ENCODE assay signal across 1 cellular context in genomic region chr5:142320851-142321560, GRCh38.
A peak's percentile ranks its signal among the peaks of the same experiment; 100 is the strongest.
TF ChIP-seq lines count a peak whose summit lies in the region.

No MANE protein-coding gene starts in this region.

TF ChIP-seq in HepG2, 621 proteins besides CTCF, POLR2A, EP300 and RAD21 (continued from another document and continues in another):
- TF ChIP-seq, protein P1, sequence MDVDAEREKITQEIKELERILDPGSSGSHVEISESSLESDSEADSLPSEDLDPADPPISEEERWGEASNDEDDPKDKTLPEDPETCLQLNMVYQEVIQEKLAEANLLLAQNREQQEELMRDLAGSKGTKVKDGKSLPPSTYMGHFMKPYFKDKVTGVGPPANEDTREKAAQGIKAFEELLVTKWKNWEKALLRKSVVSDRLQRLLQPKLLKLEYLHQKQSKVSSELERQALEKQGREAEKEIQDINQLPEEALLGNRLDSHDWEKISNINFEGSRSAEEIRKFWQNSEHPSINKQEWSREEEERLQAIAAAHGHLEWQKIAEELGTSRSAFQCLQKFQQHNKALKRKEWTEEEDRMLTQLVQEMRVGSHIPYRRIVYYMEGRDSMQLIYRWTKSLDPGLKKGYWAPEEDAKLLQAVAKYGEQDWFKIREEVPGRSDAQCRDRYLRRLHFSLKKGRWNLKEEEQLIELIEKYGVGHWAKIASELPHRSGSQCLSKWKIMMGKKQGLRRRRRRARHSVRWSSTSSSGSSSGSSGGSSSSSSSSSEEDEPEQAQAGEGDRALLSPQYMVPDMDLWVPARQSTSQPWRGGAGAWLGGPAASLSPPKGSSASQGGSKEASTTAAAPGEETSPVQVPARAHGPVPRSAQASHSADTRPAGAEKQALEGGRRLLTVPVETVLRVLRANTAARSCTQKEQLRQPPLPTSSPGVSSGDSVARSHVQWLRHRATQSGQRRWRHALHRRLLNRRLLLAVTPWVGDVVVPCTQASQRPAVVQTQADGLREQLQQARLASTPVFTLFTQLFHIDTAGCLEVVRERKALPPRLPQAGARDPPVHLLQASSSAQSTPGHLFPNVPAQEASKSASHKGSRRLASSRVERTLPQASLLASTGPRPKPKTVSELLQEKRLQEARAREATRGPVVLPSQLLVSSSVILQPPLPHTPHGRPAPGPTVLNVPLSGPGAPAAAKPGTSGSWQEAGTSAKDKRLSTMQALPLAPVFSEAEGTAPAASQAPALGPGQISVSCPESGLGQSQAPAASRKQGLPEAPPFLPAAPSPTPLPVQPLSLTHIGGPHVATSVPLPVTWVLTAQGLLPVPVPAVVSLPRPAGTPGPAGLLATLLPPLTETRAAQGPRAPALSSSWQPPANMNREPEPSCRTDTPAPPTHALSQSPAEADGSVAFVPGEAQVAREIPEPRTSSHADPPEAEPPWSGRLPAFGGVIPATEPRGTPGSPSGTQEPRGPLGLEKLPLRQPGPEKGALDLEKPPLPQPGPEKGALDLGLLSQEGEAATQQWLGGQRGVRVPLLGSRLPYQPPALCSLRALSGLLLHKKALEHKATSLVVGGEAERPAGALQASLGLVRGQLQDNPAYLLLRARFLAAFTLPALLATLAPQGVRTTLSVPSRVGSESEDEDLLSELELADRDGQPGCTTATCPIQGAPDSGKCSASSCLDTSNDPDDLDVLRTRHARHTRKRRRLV (CRISPR knock-in tag; IDR thresholded peaks at IDR 0.05): no peak
- TF ChIP-seq SMYD3 (CRISPR knock-in tag; IDR thresholded peaks at IDR 0.05) (no peak), MED13 (CRISPR knock-in tag; IDR thresholded peaks at IDR 0.05) (0 out of 2 replicates have a peak, but pooled peaks have one; percentile 11), FOXK2 (IDR thresholded peaks at IDR 0.05) (no peak), ZNF501 (CRISPR knock-in tag; IDR thresholded peaks at IDR 0.05) (peak; percentile 11; the same call in 1 of the 2 replicates), SAP130 (CRISPR knock-in tag; IDR thresholded peaks at IDR 0.05; ENCODE audit: low read depth) (peak; percentile 82), DNMT1 (CRISPR knock-in tag; IDR thresholded peaks at IDR 0.05) (no peak), POGZ (CRISPR knock-in tag; IDR thresholded peaks at IDR 0.05) (no peak), HDAC2 (CRISPR knock-in tag; IDR thresholded peaks at IDR 0.05) (peak; percentile 22; the same call in 1 of the 2 replicates), SIN3A (IDR thresholded peaks at IDR 0.05; ENCODE audit: borderline replicate concordance, low read depth, low read length) (0 out of 2 replicates have a peak, but pooled peaks have one; percentile 41), ZNF619 (CRISPR knock-in tag; IDR thresholded peaks at IDR 0.05) (0 out of 2 replicates have a peak, but pooled peaks have one; percentile 9), ZBTB40 (IDR thresholded peaks at IDR 0.05) (no peak), ZBTB40 (CRISPR knock-in tag; IDR thresholded peaks at IDR 0.05) (peak; percentile 22; the same call in 1 of the 2 replicates), KAT2B (IDR thresholded peaks at IDR 0.05; ENCODE audit: borderline replicate concordance, low read depth, low read length) (no peak), SOX13 (IDR thresholded peaks at IDR 0.05) (no peak), SOX13 (CRISPR knock-in tag; conservative IDR thresholded peaks at IDR 0.05 in 1 of 2, IDR thresholded peaks at IDR 0.05 in 1 of 2) (peak in 1 of 2 experiments; percentile 70; a peak in 2 of 4 replicates), ZNF883 (CRISPR knock-in tag; IDR thresholded peaks at IDR 0.05; ENCODE audit: not compliant biosample characterization) (peak; percentile 30), CBX5 (CRISPR knock-in tag; IDR thresholded peaks at IDR 0.05; ENCODE audit: borderline replicate concordance) (no peak), ZBTB1 (CRISPR knock-in tag; IDR thresholded peaks at IDR 0.05; ENCODE audit: borderline replicate concordance) (no peak), AKAP8 (CRISPR knock-in tag; IDR thresholded peaks at IDR 0.05) (peak; percentile 48; the same call in 1 of the 2 replicates), ZNF746 (CRISPR knock-in tag; IDR thresholded peaks at IDR 0.05) (no peak), ZNF598 (CRISPR knock-in tag; IDR thresholded peaks at IDR 0.05; ENCODE audit: borderline replicate concordance) (no peak), ZNF629 (CRISPR knock-in tag; conservative IDR thresholded peaks at IDR 0.05) (0 out of 2 replicates have a peak, but pooled peaks have one; percentile 13), RARA (CRISPR knock-in tag; IDR thresholded peaks at IDR 0.05) (peak; percentile 28; the same call in 1 of the 2 replicates), RARG (CRISPR knock-in tag; IDR thresholded peaks at IDR 0.05; ENCODE audit: low read depth) (no peak), SP5 (CRISPR knock-in tag; IDR thresholded peaks at IDR 0.05; ENCODE audit: borderline replicate concordance, low read depth) (0 out of 2 replicates have a peak, but pooled peaks have one; percentile 37), NR2F1 (CRISPR knock-in tag; IDR thresholded peaks at IDR 0.05) (no peak), KAT7 (CRISPR knock-in tag; IDR thresholded peaks at IDR 0.05; ENCODE audit: borderline replicate concordance) (0 out of 2 replicates have a peak, but pooled peaks have one; percentile 54), ZBTB3 (CRISPR knock-in tag; IDR thresholded peaks at IDR 0.05; ENCODE audit: borderline replicate concordance, low read depth) (no peak), ZNF777 (CRISPR knock-in tag; IDR thresholded peaks at IDR 0.05) (0 out of 2 replicates have a peak, but pooled peaks have one; percentile 23), TFAP4 (IDR thresholded peaks at IDR 0.05; ENCODE audit: borderline replicate concordance, low read depth) (peak; percentile 90; the same call in 1 of the 2 replicates), ZNF101 (CRISPR knock-in tag; IDR thresholded peaks at IDR 0.05; ENCODE audit: borderline replicate concordance, low read depth) (no peak)
- TF ChIP-seq, protein P2, sequence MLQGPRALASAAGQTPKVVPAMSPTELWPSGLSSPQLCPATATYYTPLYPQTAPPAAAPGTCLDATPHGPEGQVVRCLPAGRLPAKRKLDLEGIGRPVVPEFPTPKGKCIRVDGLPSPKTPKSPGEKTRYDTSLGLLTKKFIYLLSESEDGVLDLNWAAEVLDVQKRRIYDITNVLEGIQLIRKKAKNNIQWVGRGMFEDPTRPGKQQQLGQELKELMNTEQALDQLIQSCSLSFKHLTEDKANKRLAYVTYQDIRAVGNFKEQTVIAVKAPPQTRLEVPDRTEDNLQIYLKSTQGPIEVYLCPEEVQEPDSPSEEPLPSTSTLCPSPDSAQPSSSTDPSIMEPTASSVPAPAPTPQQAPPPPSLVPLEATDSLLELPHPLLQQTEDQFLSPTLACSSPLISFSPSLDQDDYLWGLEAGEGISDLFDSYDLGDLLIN (CRISPR knock-in tag; IDR thresholded peaks at IDR 0.05; ENCODE audit: borderline replicate concordance): no peak
- TF ChIP-seq, protein P3, sequence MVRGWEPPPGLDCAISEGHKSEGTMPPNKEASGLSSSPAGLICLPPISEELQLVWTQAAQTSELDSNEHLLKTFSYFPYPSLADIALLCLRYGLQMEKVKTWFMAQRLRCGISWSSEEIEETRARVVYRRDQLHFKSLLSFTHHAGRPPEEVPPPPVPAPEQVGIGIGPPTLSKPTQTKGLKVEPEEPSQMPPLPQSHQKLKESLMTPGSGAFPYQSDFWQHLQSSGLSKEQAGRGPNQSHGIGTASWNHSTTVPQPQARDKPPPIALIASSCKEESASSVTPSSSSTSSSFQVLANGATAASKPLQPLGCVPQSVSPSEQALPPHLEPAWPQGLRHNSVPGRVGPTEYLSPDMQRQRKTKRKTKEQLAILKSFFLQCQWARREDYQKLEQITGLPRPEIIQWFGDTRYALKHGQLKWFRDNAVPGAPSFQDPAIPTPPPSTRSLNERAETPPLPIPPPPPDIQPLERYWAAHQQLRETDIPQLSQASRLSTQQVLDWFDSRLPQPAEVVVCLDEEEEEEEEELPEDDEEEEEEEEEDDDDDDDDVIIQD (CRISPR knock-in tag; IDR thresholded peaks at IDR 0.05; ENCODE audit: low read depth): no peak
- TF ChIP-seq, protein P4, sequence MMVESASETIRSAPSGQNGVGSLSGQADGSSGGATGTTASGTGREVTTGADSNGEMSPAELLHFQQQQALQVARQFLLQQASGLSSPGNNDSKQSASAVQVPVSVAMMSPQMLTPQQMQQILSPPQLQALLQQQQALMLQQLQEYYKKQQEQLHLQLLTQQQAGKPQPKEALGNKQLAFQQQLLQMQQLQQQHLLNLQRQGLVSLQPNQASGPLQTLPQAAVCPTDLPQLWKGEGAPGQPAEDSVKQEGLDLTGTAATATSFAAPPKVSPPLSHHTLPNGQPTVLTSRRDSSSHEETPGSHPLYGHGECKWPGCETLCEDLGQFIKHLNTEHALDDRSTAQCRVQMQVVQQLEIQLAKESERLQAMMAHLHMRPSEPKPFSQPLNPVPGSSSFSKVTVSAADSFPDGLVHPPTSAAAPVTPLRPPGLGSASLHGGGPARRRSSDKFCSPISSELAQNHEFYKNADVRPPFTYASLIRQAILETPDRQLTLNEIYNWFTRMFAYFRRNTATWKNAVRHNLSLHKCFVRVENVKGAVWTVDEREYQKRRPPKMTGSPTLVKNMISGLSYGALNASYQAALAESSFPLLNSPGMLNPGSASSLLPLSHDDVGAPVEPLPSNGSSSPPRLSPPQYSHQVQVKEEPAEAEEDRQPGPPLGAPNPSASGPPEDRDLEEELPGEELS (CRISPR knock-in tag; IDR thresholded peaks at IDR 0.05): peak; percentile 57; the same call in 1 of the 2 replicates
- TF ChIP-seq, protein P5, sequence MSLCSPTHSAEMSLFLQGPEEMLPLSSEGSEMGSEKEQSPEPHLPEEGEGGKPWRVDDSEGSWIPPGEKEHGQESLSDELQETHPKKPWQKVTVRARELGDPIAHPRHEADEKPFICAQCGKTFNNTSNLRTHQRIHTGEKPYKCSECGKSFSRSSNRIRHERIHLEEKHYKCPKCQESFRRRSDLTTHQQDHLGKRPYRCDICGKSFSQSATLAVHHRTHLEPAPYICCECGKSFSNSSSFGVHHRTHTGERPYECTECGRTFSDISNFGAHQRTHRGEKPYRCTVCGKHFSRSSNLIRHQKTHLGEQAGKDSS (CRISPR knock-in tag; IDR thresholded peaks at IDR 0.05; ENCODE audit: borderline replicate concordance, low read depth): no peak
- TF ChIP-seq, protein P6, sequence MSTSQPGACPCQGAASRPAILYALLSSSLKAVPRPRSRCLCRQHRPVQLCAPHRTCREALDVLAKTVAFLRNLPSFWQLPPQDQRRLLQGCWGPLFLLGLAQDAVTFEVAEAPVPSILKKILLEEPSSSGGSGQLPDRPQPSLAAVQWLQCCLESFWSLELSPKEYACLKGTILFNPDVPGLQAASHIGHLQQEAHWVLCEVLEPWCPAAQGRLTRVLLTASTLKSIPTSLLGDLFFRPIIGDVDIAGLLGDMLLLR (CRISPR knock-in tag; IDR thresholded peaks at IDR 0.05): no peak
